Comparison of ENCODE assay signal across 8 cellular contexts in the genomic region with DNA sequence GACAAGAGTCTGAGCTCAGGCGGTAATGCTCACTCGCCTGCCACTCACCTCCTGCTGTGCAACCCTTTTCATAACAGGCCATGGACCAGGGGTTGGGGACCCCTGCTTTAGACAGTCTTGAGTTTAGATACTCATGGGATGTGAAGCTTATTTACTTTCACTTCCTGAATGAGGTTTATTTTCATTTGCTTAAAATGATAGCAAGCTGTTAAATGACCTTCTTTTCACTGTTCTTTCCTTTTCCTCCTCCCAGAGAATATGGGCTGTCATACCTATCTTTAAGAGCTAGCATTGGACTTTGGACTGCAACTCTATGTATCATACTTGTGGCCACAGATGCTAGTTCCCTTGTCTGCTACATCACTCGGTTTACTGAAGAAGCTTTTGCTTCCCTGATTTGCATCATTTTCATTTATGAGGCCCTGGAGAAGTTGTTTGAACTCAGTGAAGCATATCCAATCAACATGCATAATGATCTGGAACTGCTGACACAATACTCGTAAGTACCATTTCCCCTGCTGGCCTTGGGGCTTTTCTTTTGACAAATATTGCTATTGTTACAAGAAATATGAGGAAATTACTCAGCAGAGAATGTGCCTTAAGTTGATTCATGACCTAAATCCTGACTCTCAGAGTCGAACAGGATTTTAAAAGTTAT.
A peak's percentile ranks its signal among the peaks of the same experiment; 100 is the strongest.
DNase-seq lines count a peak whose midpoint lies in the region; ATAC-seq and TF ChIP-seq lines count a peak whose summit lies in the region.

No MANE protein-coding gene starts in this region.

- ATAC-seq in GM21423 (IDR thresholded peaks at IDR 0.05; ENCODE audit: unreplicated experiment), result peak; percentile 80
- ATAC-seq in natural killer cell, result peak; percentile 35 to 65 (median 36)

- H3K36me3 Mint-ChIP-seq in T-helper 2 cell treated with Interferon-gamma antibody and Interleukin-4, amounts not matched to agents 5 μg/mL and 100 μg/mL, for 36 hours (ENCODE audit: low read depth), result no peaks in the 10 kb centered on the region
- H3K36me3 Mint-ChIP-seq in natural killer cell, result no peaks in the 10 kb centered on the region

- peaks cover 8% of the 10 kb centered on the region for H3K4me1 Mint-ChIP-seq in T-helper 2 cell treated with Interferon-gamma antibody and Interleukin-4, amounts not matched to agents 5 μg/mL and 100 μg/mL, for 36 hours (ENCODE audit: low read depth)
- peaks cover 21 to 29% of the 10 kb centered on the region in 2 donors for H3K4me1 Mint-ChIP-seq in natural killer cell

- TF ChIP-seq CTCF in GM12865 (IDR thresholded peaks at IDR 0.05; ENCODE audit: insufficient read depth, low read depth, low read length, missing control alignments) (no peak), natural killer cell (IDR thresholded peaks at IDR 0.05) (no peak)

- H3K27me3 Mint-ChIP-seq in T-helper 2 cell treated with Interferon-gamma antibody and Interleukin-4, amounts not matched to agents 5 μg/mL and 100 μg/mL, for 36 hours (ENCODE audit: low read depth), result peaks cover 11% of the 10 kb centered on the region
- H3K27me3 Mint-ChIP-seq in natural killer cell (ENCODE audit: low read depth in 2 of 2), result no peaks in the 10 kb centered on the region

- peak overlapping the region; percentile 54 for H3K4me3 Mint-ChIP-seq in T-helper 2 cell treated with Interferon-gamma antibody and Interleukin-4, amounts not matched to agents 5 μg/mL and 100 μg/mL, for 36 hours
- peak overlapping the region; percentile 62 for H3K4me3 Mint-ChIP-seq in natural killer cell

- intact Hi-C loops in natural killer cell (cut with micrococcal nuclease), result no loop called here

- no peak overlapping the region for H3K27ac Mint-ChIP-seq in T-helper 2 cell treated with Interferon-gamma antibody and Interleukin-4, amounts not matched to agents 5 μg/mL and 100 μg/mL, for 36 hours
- H3K27ac Mint-ChIP-seq in natural killer cell, result peak overlapping the region; percentile 70 to 82

- DNase-seq in GM12865 (ENCODE audit: low read depth) (peak; percentile 41), HPDE6-E6E7 (ENCODE audit: extremely low spot score) (peak; percentile 4), natural killer cell (no peak), NK-92 (lab: John Stamatoyannopoulos, UW; ENCODE audit: unreplicated experiment) (no peak), iPS-NIHi7 (ENCODE audit: extremely low spot score) (no peak)
- no peak for DNase-seq in T-helper 2 cell treated with Interferon-gamma antibody and Interleukin-4, amounts not matched to agents 5 μg/mL and 100 μg/mL, for 36 hours (ENCODE audit: low spot score)
- DNase-seq in effector CD4-positive, alpha-beta T cell, result no peak

- H3K4me3 ChIP-seq in GM12865 (ENCODE audit: low read depth, low read length), result no peak overlapping the region

- no peaks in the 10 kb centered on the region for H3K9me3 Mint-ChIP-seq in T-helper 2 cell treated with Interferon-gamma antibody and Interleukin-4, amounts not matched to agents 5 μg/mL and 100 μg/mL, for 36 hours
- H3K9me3 Mint-ChIP-seq in natural killer cell, result no peaks in the 10 kb centered on the region

Comparison
In these comparisons a context has a peak if more than half of its experiments do, and no peak if none do; other contexts are left out.
1. DNase-seq: peak in GM12865 (single experiment) and HPDE6-E6E7 (single experiment); none in T-helper 2 cell treated with Interferon-gamma antibody and Interleukin-4, amounts not matched to agents 5 μg/mL and 100 μg/mL, for 36 hours (single experiment), natural killer cell (single experiment), effector CD4-positive, alpha-beta T cell (single experiment), NK-92 (single experiment) and iPS-NIHi7 (single experiment).